ENCODE assay signal across 1 cellular context in genomic region chr2:207491954-207492353, GRCh38.
TF ChIP-seq lines count a peak whose summit lies in the region.

No MANE protein-coding gene starts in this region.

TF ChIP-seq in K562, 482 proteins besides CTCF, POLR2A, EP300 and RAD21 (continued from another document):
- no peak for TF ChIP-seq CHD7 (IDR thresholded peaks at IDR 0.05; ENCODE audit: low read depth, low read length)
- peak; percentile 67 for TF ChIP-seq MAFG (tag; conservative IDR thresholded peaks at IDR 0.05)
- TF ChIP-seq PBX2 (CRISPR knock-in tag; IDR thresholded peaks at IDR 0.05; ENCODE audit: low read depth) = no peak
- 0 out of 2 replicates have a peak, but pooled peaks have one; percentile 27 for TF ChIP-seq PBX2 (tag; conservative IDR thresholded peaks at IDR 0.05; ENCODE audit: low read depth)
- peak; percentile 75 for TF ChIP-seq DPF2 (IDR thresholded peaks at IDR 0.05)
